ENCODE assay signal across 23 cellular contexts in genomic region chr10:127618797-127619196, GRCh38.
A peak's percentile ranks its signal among the peaks of the same experiment; 100 is the strongest.
DNase-seq lines count a peak whose midpoint lies in the region; ATAC-seq and TF ChIP-seq lines count a peak whose summit lies in the region.
"Had no signal": no experiment of that assay in that cellular context is flagged by ENCODE, and none has a peak within 500 bp of the region (broad histone marks: within the 10 kb centered on the region; RNA-seq: fewer than 3 reads in every experiment).

No MANE protein-coding gene starts in this region.

- H3K4me3 ChIP-seq in dorsolateral prefrontal cortex = peak overlapping the region in 7 of 59 donors; percentile 3 to 29 (median 8)
- H3K4me3 ChIP-seq: GM23248, K562 had no signal

- intact Hi-C loops in dorsolateral prefrontal cortex (cut with DNase I) = loop anchor here in 1 of 2 donors (5.0 kb wide), 1 partner anchor 41 kb away; no protein-coding TSS in a partner anchor

- ATAC-seq in GM19455 (IDR thresholded peaks at IDR 0.05; ENCODE audit: unreplicated experiment) (no peak), GM21381 (IDR thresholded peaks at IDR 0.05; ENCODE audit: unreplicated experiment) (no peak)
- ATAC-seq: K562, Panc1 had no signal

- peak overlapping the region; percentile 59 to 99 (median 96) for H3K27ac ChIP-seq in dorsolateral prefrontal cortex
- peak overlapping the region; percentile 99 for H3K27ac ChIP-seq in temporal lobe (ENCODE audit: low read depth, low read length)
- H3K27ac ChIP-seq: GM23248, RWPE1 had no signal

- TF ChIP-seq CTCF in dorsolateral prefrontal cortex (IDR thresholded peaks at IDR 0.05 in 54 of 56, conservative IDR thresholded peaks at IDR 0.05 in 2 of 56; ENCODE audit: low read depth in 1 of 56, partially characterized antibody in 56 of 56) = no peak

- H3K27me3 ChIP-seq in dorsolateral prefrontal cortex = peaks cover 0 to 6% (median 0%) of the 10 kb centered on the region in 45 donors

- peak; percentile 0 for DNase-seq in NCI-H345 (lab: John Stamatoyannopoulos, UW)
- DNase-seq in NCI-H345 treated with DMSO at 0.1 percent for 48 hours (lab: John Stamatoyannopoulos, UW; ENCODE audit: unreplicated experiment) = no peak
- no peak for DNase-seq in dorsolateral prefrontal cortex
- DNase-seq in medulla oblongata (ENCODE audit: extremely low spot score) = peak; percentile 36
- DNase-seq in NCI-H1105 (lab: John Stamatoyannopoulos, UW) = no peak
- DNase-seq: 8988T, ACHN, Calu3, GF-D8, GM23248, H7, Kasumi-1, MV-4-11, NCI-H1417 treated with DMSO at 0.1 percent for 48 hours, NCI-H1694 treated with DMSO at 0.1 percent for 48 hours, NCI-H226, SHP77 had no signal

Comparison
In these comparisons a context has a peak if more than half of its experiments do, and no peak if none do; other contexts are left out.
1. DNase-seq: peak in NCI-H345 (single experiment) and medulla oblongata (single experiment); none in NCI-H345 treated with DMSO at 0.1 percent for 48 hours (single experiment), dorsolateral prefrontal cortex (0 of 10) and NCI-H1105 (single experiment).